ENCODE assay signal across 14 cellular contexts in genomic region chr3:150970665-150971327, GRCh38. TPM values are rescaled to one million over a fixed set of nuclear protein-coding genes. Genes with fewer than 3 reads are reported as not detected.
DNase-seq lines count a peak whose midpoint lies in the region; ATAC-seq and TF ChIP-seq lines count a peak whose summit lies in the region.
"Had no signal": no experiment of that assay in that cellular context is flagged by ENCODE, and none has a peak within 500 bp of the region (broad histone marks: within the 10 kb centered on the region; RNA-seq: fewer than 3 reads in every experiment).

No MANE protein-coding gene starts in this region.

- DNase-seq in HCEC 1CT (peak; percentile 71), SW480 (ENCODE audit: low spot score) (peak; percentile 10), foreskin fibroblast (peak; percentile 39 to 71), smooth muscle cell of the brain vasculature (ENCODE audit: low read depth, low spot score) (peak; percentile 28), NCI-H1436 treated with DMSO at 0.1 percent for 48 hours (lab: John Stamatoyannopoulos, UW) (no peak)
- no peak for DNase-seq in activated CD4-positive, alpha-beta memory T cell treated with anti-CD3 and anti-CD28 coated beads, Interleukin-2, amount 10 ng/mL, durations not matched to agents 7 days and 5 days
- DNase-seq: activated CD8-positive, alpha-beta T cell treated with anti-CD3 and anti-CD28 coated beads, Interleukin-2, amount 10 ng/mL, durations not matched to agents 7 days and 5 days; activated naive CD8-positive, alpha-beta T cell treated with anti-CD3 and anti-CD28 coated beads, Interleukin-2, amount 10 ng/mL, durations not matched to agents 7 days and 5 days; GDM1; kidney had no signal

- TF ChIP-seq CTCF in foreskin fibroblast (IDR thresholded peaks at IDR 0.05; ENCODE audit: low read depth, low read length): no peak

- H3K4me3 ChIP-seq in foreskin fibroblast (ENCODE audit: low read depth in 1 of 2, low read length in 2 of 2): no peak overlapping the region
- H3K4me3 ChIP-seq: SK-N-MC, vagina had no signal

- H3K4me3 Mint-ChIP-seq in activated CD4-positive, alpha-beta memory T cell treated with anti-CD3 and anti-CD28 coated beads, Interleukin-2, amount 10 ng/mL, durations not matched to agents 7 days and 5 days: no peak overlapping the region
- H3K4me3 Mint-ChIP-seq: activated CD8-positive, alpha-beta T cell treated with anti-CD3 and anti-CD28 coated beads, Interleukin-2, amount 10 ng/mL, durations not matched to agents 7 days and 5 days; activated naive CD8-positive, alpha-beta T cell treated with anti-CD3 and anti-CD28 coated beads, Interleukin-2, amount 10 ng/mL, durations not matched to agents 7 days and 5 days had no signal

- no peaks in the 10 kb centered on the region for H3K36me3 Mint-ChIP-seq in activated CD4-positive, alpha-beta memory T cell treated with anti-CD3 and anti-CD28 coated beads, Interleukin-2, amount 10 ng/mL, durations not matched to agents 7 days and 5 days (ENCODE audit: low read depth)
- H3K36me3 Mint-ChIP-seq: activated naive CD8-positive, alpha-beta T cell treated with anti-CD3 and anti-CD28 coated beads, Interleukin-2, amount 10 ng/mL, durations not matched to agents 7 days and 5 days had no signal

- ATAC-seq in GM18909 (IDR thresholded peaks at IDR 0.05; ENCODE audit: poor library complexity, unreplicated experiment): no peak
- ATAC-seq: activated CD8-positive, alpha-beta T cell treated with anti-CD3 and anti-CD28 coated beads, Interleukin-2, amount 10 ng/mL, durations not matched to agents 7 days and 5 days had no signal

- no peak overlapping the region for H3K27ac Mint-ChIP-seq in activated CD4-positive, alpha-beta memory T cell treated with anti-CD3 and anti-CD28 coated beads, Interleukin-2, amount 10 ng/mL, durations not matched to agents 7 days and 5 days
- H3K27ac Mint-ChIP-seq: activated CD8-positive, alpha-beta T cell treated with anti-CD3 and anti-CD28 coated beads, Interleukin-2, amount 10 ng/mL, durations not matched to agents 7 days and 5 days; activated naive CD8-positive, alpha-beta T cell treated with anti-CD3 and anti-CD28 coated beads, Interleukin-2, amount 10 ng/mL, durations not matched to agents 7 days and 5 days; progenitor cell of endocrine pancreas had no signal

- CTCF ChIA-PET in activated CD4-positive, alpha-beta memory T cell treated with anti-CD3 and anti-CD28 coated beads, Interleukin-2, amount 10 ng/mL, durations not matched to agents 7 days and 5 days (lab: Charles Lee): no interaction called here

- H3K4me1 Mint-ChIP-seq in activated CD4-positive, alpha-beta memory T cell treated with anti-CD3 and anti-CD28 coated beads, Interleukin-2, amount 10 ng/mL, durations not matched to agents 7 days and 5 days: no peaks in the 10 kb centered on the region
- H3K4me1 Mint-ChIP-seq: activated naive CD8-positive, alpha-beta T cell treated with anti-CD3 and anti-CD28 coated beads, Interleukin-2, amount 10 ng/mL, durations not matched to agents 7 days and 5 days had no signal

- no peaks in the 10 kb centered on the region for H3K9me3 Mint-ChIP-seq in activated CD4-positive, alpha-beta memory T cell treated with anti-CD3 and anti-CD28 coated beads, Interleukin-2, amount 10 ng/mL, durations not matched to agents 7 days and 5 days
- H3K9me3 Mint-ChIP-seq: activated naive CD8-positive, alpha-beta T cell treated with anti-CD3 and anti-CD28 coated beads, Interleukin-2, amount 10 ng/mL, durations not matched to agents 7 days and 5 days had no signal

- peaks cover 20% of the 10 kb centered on the region for H3K27me3 Mint-ChIP-seq in activated CD4-positive, alpha-beta memory T cell treated with anti-CD3 and anti-CD28 coated beads, Interleukin-2, amount 10 ng/mL, durations not matched to agents 7 days and 5 days
- H3K27me3 Mint-ChIP-seq: progenitor cell of endocrine pancreas had no signal

- POLR2A ChIA-PET in activated CD4-positive, alpha-beta memory T cell treated with anti-CD3 and anti-CD28 coated beads, Interleukin-2, amount 10 ng/mL, durations not matched to agents 7 days and 5 days (lab: Charles Lee): no interaction called here

RNA-seq across cellular contexts. Expression of gene CLRN1, which starts 1.7 kb away (rescaled TPM):
- total RNA-seq in activated CD4-positive, alpha-beta memory T cell treated with anti-CD3 and anti-CD28 coated beads, Interleukin-2, amount 10 ng/mL, durations not matched to agents 7 days and 5 days: not detected
- total RNA-seq: activated CD8-positive, alpha-beta T cell treated with anti-CD3 and anti-CD28 coated beads, Interleukin-2, amount 10 ng/mL, durations not matched to agents 7 days and 5 days; activated naive CD8-positive, alpha-beta T cell treated with anti-CD3 and anti-CD28 coated beads, Interleukin-2, amount 10 ng/mL, durations not matched to agents 7 days and 5 days; kidney; progenitor cell of endocrine pancreas; vagina had no signal

Comparison
In these comparisons a context has a peak if more than half of its experiments do, and no peak if none do; other contexts are left out.
1. DNase-seq: peak in HCEC 1CT (single experiment), SW480 (single experiment), foreskin fibroblast (2 of 2) and smooth muscle cell of the brain vasculature (single experiment); none in activated CD4-positive, alpha-beta memory T cell treated with anti-CD3 and anti-CD28 coated beads, Interleukin-2, amount 10 ng/mL, durations not matched to agents 7 days and 5 days (single experiment) and NCI-H1436 treated with DMSO at 0.1 percent for 48 hours (single experiment).